ENCODE assay signal across 8 cellular contexts in the genomic region with DNA sequence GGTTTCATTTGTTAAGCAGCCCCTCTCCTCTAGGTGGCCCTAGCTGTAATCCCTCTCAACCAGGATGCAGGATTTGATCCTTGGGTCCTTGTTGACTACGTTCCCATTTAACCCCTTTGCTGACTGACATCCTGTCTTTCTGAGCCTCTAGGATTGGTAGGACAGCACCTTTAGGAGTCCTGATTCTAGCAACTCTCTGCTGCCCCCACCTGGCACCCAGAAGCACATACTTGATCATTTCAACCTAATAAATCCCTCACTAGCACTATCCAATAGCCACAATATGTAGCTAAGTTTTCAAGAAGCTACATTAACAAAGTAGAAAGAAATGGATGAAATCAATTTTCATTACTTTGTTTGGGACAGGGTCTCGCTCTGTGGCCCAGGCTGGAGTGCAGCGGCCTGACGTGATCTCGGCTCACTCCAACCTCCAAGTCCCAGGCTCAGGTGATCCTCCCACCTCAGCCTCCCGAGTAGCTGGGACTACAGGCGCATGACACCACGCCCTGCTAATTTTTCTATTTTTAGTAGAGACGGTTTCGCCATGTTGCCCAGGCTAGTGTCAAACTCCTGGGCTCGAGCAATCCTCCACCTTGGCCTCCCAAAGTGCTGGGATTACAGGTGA. TPM values are rescaled to one million over a fixed set of nuclear protein-coding genes. Genes with fewer than 3 reads are reported as not detected.
DNase-seq lines count a peak whose midpoint lies in the region; ATAC-seq, FAIRE-seq and TF ChIP-seq lines count a peak whose summit lies in the region.

No MANE protein-coding gene starts in this region.

- H3K4me1 Mint-ChIP-seq in activated CD4-positive, alpha-beta memory T cell treated with anti-CD3 and anti-CD28 coated beads for 36 hours (ENCODE audit: low read depth), result no peaks in the 10 kb centered on the region
- no peaks in the 10 kb centered on the region for H3K4me1 Mint-ChIP-seq in naive B cell

- H3K79me2 ChIP-seq in endothelial cell of umbilical vein (ENCODE audit: control insufficient read depth, insufficient read depth, low read length), result no peaks in the 10 kb centered on the region

- DNase-seq in Caki2 (ENCODE audit: low read depth) (peak; percentile 45), NCI-H82 treated with DMSO at 0.1 percent for 48 hours (lab: John Stamatoyannopoulos, UW; ENCODE audit: unreplicated experiment) (peak; percentile 71), endothelial cell of umbilical vein (ENCODE audit: low read depth, low spot score) (peak; percentile 77), naive B cell (peak; percentile 25), stomach (peak; percentile 48)
- DNase-seq in activated CD4-positive, alpha-beta memory T cell treated with anti-CD3 and anti-CD28 coated beads for 36 hours, result peak; percentile 70

- no peaks in the 10 kb centered on the region for H3K9me3 Mint-ChIP-seq in activated CD4-positive, alpha-beta memory T cell treated with anti-CD3 and anti-CD28 coated beads for 36 hours
- H3K9me3 Mint-ChIP-seq in naive B cell, result no peaks in the 10 kb centered on the region

- BruUV-seq in endothelial cell of umbilical vein (replicated peaks; lab: Mats Ljungman, UMichigan), result no TSS peak

- dilution Hi-C loops in endothelial cell of umbilical vein (cut with MboI; ENCODE audit: extremely low pct_ligation_motif_present, low sequenced_read_pairs), result no loop called here

- H3K27ac Mint-ChIP-seq in activated CD4-positive, alpha-beta memory T cell treated with anti-CD3 and anti-CD28 coated beads for 36 hours, result no peak overlapping the region
- no peak overlapping the region for H3K27ac Mint-ChIP-seq in naive B cell

- CTCF ChIA-PET in activated CD4-positive, alpha-beta memory T cell treated with anti-CD3 and anti-CD28 coated beads for 36 hours (lab: Charles Lee), result interaction anchor here (0.6 to 3.0 kb wide), 15 partner anchors 8 to 271 kb away, joined by 3 to 24 read pairs (median 4); a partner anchor contains a TSS
- CTCF ChIA-PET in endothelial cell of umbilical vein (lab: Charles Lee), result interaction anchor here (0.6 to 1.9 kb wide), 8 partner anchors 9 to 271 kb away, joined by 3 to 13 read pairs (median 4); a partner anchor contains a TSS

- FAIRE-seq in endothelial cell of umbilical vein (lab: Jason Lieb, UNC), result peak; percentile 71

- no peak overlapping the region for H3K9ac ChIP-seq in endothelial cell of umbilical vein (replicated peaks; ENCODE audit: extremely low read depth, insufficient read depth, low read length)

- TF ChIP-seq POLR2A in endothelial cell of umbilical vein (IDR thresholded peaks at IDR 0.05; ENCODE audit: low read depth, low read length) (no peak), stomach (IDR thresholded peaks at IDR 0.05) (no peak)

- H3K36me3 ChIP-seq in endothelial cell of umbilical vein (ENCODE audit: control insufficient read depth in 2 of 2, extremely low read depth in 1 of 2, insufficient read depth in 2 of 2, low read length in 2 of 2) (no peaks in the 10 kb centered on the region), stomach (no peaks in the 10 kb centered on the region)

- no peak overlapping the region for H3K4me2 ChIP-seq in endothelial cell of umbilical vein (ENCODE audit: insufficient read depth, low read length)

- no peaks in the 10 kb centered on the region for H3K27me3 Mint-ChIP-seq in activated CD4-positive, alpha-beta memory T cell treated with anti-CD3 and anti-CD28 coated beads for 36 hours
- no peaks in the 10 kb centered on the region for H3K27me3 Mint-ChIP-seq in naive B cell

- H4K20me1 ChIP-seq in endothelial cell of umbilical vein (replicated peaks; ENCODE audit: control insufficient read depth, extremely low read depth, insufficient read depth, low read length), result no peaks in the 10 kb centered on the region

- H3K4me3 ChIP-seq in endothelial cell of umbilical vein (replicated peaks in 1 of 3; ENCODE audit: insufficient read depth in 1 of 3, low read depth in 1 of 3, low read length in 3 of 3), result no peak overlapping the region
- H3K4me3 ChIP-seq in stomach, result no peak overlapping the region

- peak; percentile 97 for ATAC-seq in GM19455 (IDR thresholded peaks at IDR 0.05; ENCODE audit: unreplicated experiment)
- peak; percentile 66 for ATAC-seq in HG03558 (IDR thresholded peaks at IDR 0.05; ENCODE audit: extremely low read depth, unreplicated experiment)
- peak in 1 of 2 donors; percentile 54 for ATAC-seq in naive B cell (ENCODE audit: low read depth in 2 of 2)

- H3K36me3 Mint-ChIP-seq in activated CD4-positive, alpha-beta memory T cell treated with anti-CD3 and anti-CD28 coated beads for 36 hours, result no peaks in the 10 kb centered on the region
- H3K36me3 Mint-ChIP-seq in naive B cell, result no peaks in the 10 kb centered on the region

- in situ Hi-C loops in Caki2 (cut with HindIII; ENCODE audit: low pct_unique_long_range_greater_than_20kb, low sequenced_read_pairs), result no loop called here

- H3K9me1 ChIP-seq in endothelial cell of umbilical vein (replicated peaks; ENCODE audit: control insufficient read depth, extremely low read depth, insufficient read depth, low read length), result no peaks in the 10 kb centered on the region

- POLR2A ChIA-PET in activated CD4-positive, alpha-beta memory T cell treated with anti-CD3 and anti-CD28 coated beads for 36 hours (lab: Charles Lee), result no interaction called here
- POLR2A ChIA-PET in endothelial cell of umbilical vein (lab: Charles Lee), result no interaction called here

- TF ChIP-seq EP300 in stomach (IDR thresholded peaks at IDR 0.05), result no peak

- intact Hi-C loops in activated CD4-positive, alpha-beta memory T cell treated with anti-CD3 and anti-CD28 coated beads for 36 hours (cut with micrococcal nuclease), result loop anchor here (5.0 kb wide), 1 partner anchor 1086 kb away; no protein-coding TSS in a partner anchor
- intact Hi-C loops in endothelial cell of umbilical vein (cut with micrococcal nuclease) (loop anchor here (1.0 to 2.0 kb wide), 2 partner anchors 122 to 1086 kb away; no protein-coding TSS in a partner anchor), stomach (cut with DNase I; ENCODE audit: low total_unique reads) (no loop called here)

- peak; percentile 74 to 81 for TF ChIP-seq CTCF in endothelial cell of umbilical vein (IDR thresholded peaks at IDR 0.05; ENCODE audit: extremely low read depth in 1 of 2, insufficient read depth in 1 of 2, low read depth in 1 of 2, low read length in 2 of 2)
- TF ChIP-seq CTCF in stomach (IDR thresholded peaks at IDR 0.05), result peak in 5 of 7 experiments; percentile 22 to 49 (median 38)

- 64 to 72% (median 71%) methylated on average over 11 of the region's 11 CpGs for WGBS in stomach, 5 donors

- no peaks in the 10 kb centered on the region for H3K27me3 ChIP-seq in endothelial cell of umbilical vein (ENCODE audit: control insufficient read depth in 2 of 2, insufficient read depth in 2 of 2, low read length in 2 of 2)
- no peaks in the 10 kb centered on the region for H3K27me3 ChIP-seq in stomach

- H3K27ac ChIP-seq in endothelial cell of umbilical vein (ENCODE audit: insufficient read depth, low read depth, low read length) (no peak overlapping the region), stomach (no peak overlapping the region)

- H3K4me3 Mint-ChIP-seq in activated CD4-positive, alpha-beta memory T cell treated with anti-CD3 and anti-CD28 coated beads for 36 hours, result no peak overlapping the region
- no peak overlapping the region for H3K4me3 Mint-ChIP-seq in naive B cell

- H3K4me1 ChIP-seq in endothelial cell of umbilical vein (ENCODE audit: control insufficient read depth, extremely low read depth, insufficient read depth, low read length) (no peaks in the 10 kb centered on the region), stomach (no peaks in the 10 kb centered on the region)

- no peak overlapping the region for H2AFZ ChIP-seq in endothelial cell of umbilical vein (ENCODE audit: low read depth, low read length)

- H3K9me3 ChIP-seq in endothelial cell of umbilical vein (replicated peaks; ENCODE audit: control insufficient read depth, insufficient read depth, low read length), result no peaks in the 10 kb centered on the region
- no peaks in the 10 kb centered on the region for H3K9me3 ChIP-seq in stomach

TF ChIP-seq in endothelial cell of umbilical vein, 7 proteins besides CTCF, POLR2A, EP300 and RAD21:
- TF ChIP-seq POLR2AphosphoS5 (IDR thresholded peaks at IDR 0.05; ENCODE audit: insufficient read depth, low read depth, low read length) (no peak), JUN (IDR thresholded peaks at IDR 0.05; ENCODE audit: borderline replicate concordance, insufficient read depth, insufficient read length, low read depth) (no peak), FOS (IDR thresholded peaks at IDR 0.05; ENCODE audit: borderline replicate concordance, insufficient read depth, low read length) (no peak), MYC (IDR thresholded peaks at IDR 0.05; ENCODE audit: low read depth, low read length) (no peak)

RNA-seq across cellular contexts. Expression of a gene that starts 28.3 kb away (rescaled TPM):
- total RNA-seq in Caki2 (2014; rRNA removed; shearing (Covaris generic); ENCODE audit: low replicate concordance), result 115 and 152 TPM in 2 replicates
- 100 to 1,000 TPM; 157 to 163 TPM for total RNA-seq in activated CD4-positive, alpha-beta memory T cell treated with anti-CD3 and anti-CD28 coated beads for 36 hours
- total RNA-seq in endothelial cell of umbilical vein (58.2 and 60.0 TPM in 2 replicates), stomach (100 to 1,000 TPM in 2 of 5 donors, 10 to 100 TPM in 3; 22.2 to 115 (median 39.4) TPM)
- polyA plus RNA-seq in endothelial cell of umbilical vein (12.4 and 18.4 TPM in 2 replicates), naive B cell (ENCODE audit: low read depth in 6 of 6) (100 to 1,000 TPM in 4 of 6 donors, 10 to 100 TPM in 2; 82.3 to 114 (median 105) TPM), stomach (100 to 1,000 TPM in 1 of 3 donors, 10 to 100 TPM in 2; 84.9 to 187 (median 90.2) TPM)
- 27.6 and 28.7 TPM in 2 replicates for polyA plus RNA-seq in endothelial cell of umbilical vein (2011; cell fraction: cytosol; rRNA removed)
- polyA plus RNA-seq in endothelial cell of umbilical vein (2011; cell fraction: nucleus; rRNA removed), result 14.1 and 17.7 TPM in 2 replicates
- polyA plus RNA-seq in endothelial cell of umbilical vein (2012), result 59.3 and 83.7 TPM in 2 replicates
- 14.6 and 18.0 TPM in 2 replicates for polyA minus RNA-seq in endothelial cell of umbilical vein
- 29.3 TPM for polyA minus RNA-seq in endothelial cell of umbilical vein (2011; cell fraction: cytosol; rRNA and poly(A)+ RNA removed)
- polyA minus RNA-seq in endothelial cell of umbilical vein (2011; cell fraction: nucleus; rRNA and poly(A)+ RNA removed), result 29.6 and 34.9 TPM in 2 replicates

Comparison
In these comparisons a context has a peak if more than half of its experiments do, and no peak if none do; other contexts are left out.
1. DNase-seq: peak in every context shown above with its lines; median percentile 77 in endothelial cell of umbilical vein; 71 in NCI-H82 treated with DMSO at 0.1 percent for 48 hours; 70 in activated CD4-positive, alpha-beta memory T cell treated with anti-CD3 and anti-CD28 coated beads for 36 hours; 48 in stomach; 45 in Caki2; 25 in naive B cell.